ENCODE assay signal across 8 cellular contexts in the genomic region with DNA sequence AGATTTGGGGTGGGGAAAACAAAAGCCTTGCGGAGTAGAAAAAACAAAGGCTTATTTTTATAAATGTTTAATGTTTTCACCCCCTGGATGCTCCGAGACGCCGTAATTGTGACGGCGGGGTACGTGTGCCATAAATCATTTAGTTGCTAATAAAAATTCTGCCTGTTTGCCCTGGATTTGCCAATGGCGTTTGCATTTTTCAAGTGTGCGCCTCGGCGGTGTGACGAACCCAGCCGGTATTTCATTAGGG. TPM values are rescaled to one million over a fixed set of nuclear protein-coding genes. Genes with fewer than 3 reads are reported as not detected.
DNase-seq lines count a peak whose midpoint lies in the region; ATAC-seq and TF ChIP-seq lines count a peak whose summit lies in the region.

No MANE protein-coding gene starts in this region.

- peaks cover 11% of the 10 kb centered on the region for H3K27me3 Mint-ChIP-seq in endodermal cell (ENCODE audit: insufficient read depth)

- H3K36me3 ChIP-seq in endodermal cell (ENCODE audit: control insufficient read depth, insufficient read depth, low read length) (peaks cover 5% of the 10 kb centered on the region), neutrophil (no peaks in the 10 kb centered on the region)

- H3K9me3 ChIP-seq in endodermal cell (ENCODE audit: control insufficient read depth, low read length): no peaks in the 10 kb centered on the region
- H3K9me3 ChIP-seq in neutrophil: no peaks in the 10 kb centered on the region

- ATAC-seq in HG02840 (IDR thresholded peaks at IDR 0.05; ENCODE audit: low FRiP score, unreplicated experiment): no peak

- H3K4me3 Mint-ChIP-seq in endodermal cell: peak overlapping the region; percentile 96

- H3K36me3 Mint-ChIP-seq in endodermal cell (ENCODE audit: low read depth): no peaks in the 10 kb centered on the region

- no peaks in the 10 kb centered on the region for H3K27me3 ChIP-seq in endodermal cell (ENCODE audit: control insufficient read depth, insufficient read depth, low read length, poor library complexity, severe bottlenecking)
- H3K27me3 ChIP-seq in neutrophil: no peaks in the 10 kb centered on the region

- H3K4me1 ChIP-seq in endodermal cell (ENCODE audit: control insufficient read depth, insufficient read depth, low read length): no peaks in the 10 kb centered on the region
- H3K4me1 ChIP-seq in neutrophil (ENCODE audit: control insufficient read depth in 1 of 2, insufficient read depth in 1 of 2, low read depth in 1 of 2, low read length in 1 of 2): peaks cover 35 to 46% of the 10 kb centered on the region in 2 experiments

- peak overlapping the region; percentile 99 for H3K27ac Mint-ChIP-seq in endodermal cell

- peaks cover 13% of the 10 kb centered on the region for H3K4me1 Mint-ChIP-seq in endodermal cell

- H3K27ac ChIP-seq in endodermal cell (ENCODE audit: low read depth, low read length): peak overlapping the region; percentile 99
- peak overlapping the region; percentile 96 for H3K27ac ChIP-seq in neutrophil

- TF ChIP-seq CTCF in endodermal cell (conservative IDR thresholded peaks at IDR 0.05) (no peak), neutrophil (IDR thresholded peaks at IDR 0.05) (no peak)

- H3K9me3 Mint-ChIP-seq in endodermal cell: no peaks in the 10 kb centered on the region

- peak overlapping the region; percentile 100 for H3K9ac ChIP-seq in endodermal cell (ENCODE audit: extremely low read depth, low read length, poor library complexity, severe bottlenecking)

- H3K4me3 ChIP-seq in endodermal cell (ENCODE audit: low read length) (peak overlapping the region; percentile 99), neutrophil (ENCODE audit: low read depth in 1 of 2, low read length in 1 of 2) (peak overlapping the region; percentile 94 to 97)

- whole genome bisulfite sequencing in endodermal cell (ENCODE audit: insufficient coverage in 1 of 2, insufficient read length in 1 of 2), 2 experiments: 0% methylated on average over 13 of the region's 13 CpGs

- peak; percentile 51 for DNase-seq in DMS79 (lab: John Stamatoyannopoulos, UW)
- peak; percentile 83 for DNase-seq in NCI-H1048 (lab: John Stamatoyannopoulos, UW)
- DNase-seq in endodermal cell: no peak
- DNase-seq in GDM1 (lab: John Stamatoyannopoulos, UW): no peak
- no peak for DNase-seq in MV-4-11 (lab: John Stamatoyannopoulos, UW)
- DNase-seq in OCI-M1 (lab: John Stamatoyannopoulos, UW): no peak

RNA-seq across cellular contexts. Expression of gene TNRC18, which starts 2.5 kb away (rescaled TPM):
- total RNA-seq in endodermal cell: 100 to 1,000 TPM; 103 to 136 TPM
- polyA plus RNA-seq in endodermal cell (2013, experiment 1 of 2): 48.8 TPM
- 55.8 TPM for polyA plus RNA-seq in endodermal cell (2013, experiment 2 of 2)

Comparison
In these comparisons a context has a peak if more than half of its experiments do, and no peak if none do; other contexts are left out.
1. DNase-seq: peak in DMS79 (single experiment) and NCI-H1048 (single experiment); none in endodermal cell (single experiment), GDM1 (single experiment), MV-4-11 (single experiment) and OCI-M1 (single experiment).